Comparison of ENCODE assay signal across 7 cellular contexts in the genomic region with DNA sequence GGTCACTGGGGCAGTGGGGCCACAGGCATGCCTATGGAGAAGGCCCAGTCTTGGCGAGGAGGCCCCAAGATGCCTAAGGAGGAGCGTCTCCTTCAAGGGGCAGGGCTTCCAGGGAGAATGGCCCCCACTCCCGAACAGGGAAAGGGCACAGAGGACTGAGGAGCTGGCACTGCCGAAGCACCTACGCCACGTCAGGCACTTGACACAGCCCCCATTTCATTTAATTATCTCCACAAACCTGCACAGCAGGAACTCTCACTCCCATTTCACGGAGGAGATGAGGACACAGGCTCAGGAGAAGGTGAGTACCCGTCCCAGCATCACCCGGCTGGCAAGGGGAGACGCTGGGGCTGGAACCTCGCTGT. TPM values are rescaled to one million over a fixed set of nuclear protein-coding genes. Genes with fewer than 3 reads are reported as not detected.
A peak's percentile ranks its signal among the peaks of the same experiment; 100 is the strongest.
DNase-seq lines count a peak whose midpoint lies in the region; ATAC-seq and TF ChIP-seq lines count a peak whose summit lies in the region.

No MANE protein-coding gene starts in this region.

- H3K9me3 ChIP-seq in gastrocnemius medialis, result no peaks in the 10 kb centered on the region

- H3F3A ChIP-seq in GM23338 (replicated peaks; ENCODE audit: low read depth), result 0 out of 2 replicates have a peak, but pooled peaks cover 7% of the 10 kb centered on the region

- peak overlapping the region; percentile 93 for H2AFZ ChIP-seq in GM23338

- H3K27ac Mint-ChIP-seq in GM23338, result no peak overlapping the region

- H3K27me3 Mint-ChIP-seq in GM23338 (ENCODE audit: insufficient read depth, low read depth, poor library complexity), result peaks cover 38% of the 10 kb centered on the region

- H3K4me3 Mint-ChIP-seq in GM23338, result peak overlapping the region; percentile 65

- H3K9me3 Mint-ChIP-seq in GM23338, result no peaks in the 10 kb centered on the region; the same call in 2 of the 3 replicates

- CTCF ChIA-PET in RWPE1 (lab: Yijun Ruan, JAX), result interaction anchor here (0.6 to 1.2 kb wide), 2 partner anchors 26 to 39 kb away, joined by 3 to 6 read pairs; partner anchors contain the start of gene EGR1

- H4K20me1 ChIP-seq in GM23338 (replicated peaks; ENCODE audit: insufficient read depth), result no peaks in the 10 kb centered on the region

- H3K27me3 ChIP-seq in GM23338 (ENCODE audit: insufficient read depth) (peaks cover 26% of the 10 kb centered on the region), gastrocnemius medialis (peaks cover 28 to 40% (median 29%) of the 10 kb centered on the region in 3 donors)

- ATAC-seq in GM23338, result no peak
- ATAC-seq in gastrocnemius medialis, result no peak

- in situ Hi-C loops in gastrocnemius medialis (cut with MboI; ENCODE audit: low sequenced_read_pairs in 4 of 4) (no loop called here), KBM-7 (cut with MboI; ENCODE audit: low pct_unique_long_range_greater_than_20kb, low sequenced_read_pairs) (no loop called here)

- DNase-seq in GM23338 (ENCODE audit: low spot score) (no peak), RWPE1 (ENCODE audit: low spot score) (no peak), fibroblast of villous mesenchyme (ENCODE audit: low read depth) (no peak), gastrocnemius medialis (no peak), pons (ENCODE audit: low spot score) (no peak), KBM-7 (no peak), NCI-H1092 (lab: John Stamatoyannopoulos, UW) (no peak)

- H3K36me3 ChIP-seq in GM23338 (ENCODE audit: insufficient read depth) (no peaks in the 10 kb centered on the region), gastrocnemius medialis (no peaks in the 10 kb centered on the region)

- TF ChIP-seq CTCF in GM23338 (conservative IDR thresholded peaks at IDR 0.05; ENCODE audit: low read depth in 2 of 2), result no peak
- no peak for TF ChIP-seq CTCF in RWPE1 (conservative IDR thresholded peaks at IDR 0.05; ENCODE audit: low read depth)
- TF ChIP-seq CTCF in fibroblast of villous mesenchyme (IDR thresholded peaks at IDR 0.05; ENCODE audit: insufficient read depth, low read depth, low read length), result no peak
- TF ChIP-seq CTCF in gastrocnemius medialis (IDR thresholded peaks at IDR 0.05 in 4 of 5, conservative IDR thresholded peaks at IDR 0.05 in 1 of 5), result no peak

- peaks cover 28% of the 10 kb centered on the region for H3K4me1 Mint-ChIP-seq in GM23338

- H3K79me2 ChIP-seq in GM23338 (replicated peaks; ENCODE audit: insufficient read depth), result no peaks in the 10 kb centered on the region

- H3K36me3 Mint-ChIP-seq in GM23338 (ENCODE audit: low read depth), result no peaks in the 10 kb centered on the region; the same call in 2 of the 3 replicates

- intact Hi-C loops in gastrocnemius medialis (cut with DNase I; ENCODE audit: low total_unique reads), result no loop called here

- peak overlapping the region; percentile 68 for H3K4me3 ChIP-seq in GM23338
- peak overlapping the region; percentile 63 for H3K4me3 ChIP-seq in fibroblast of villous mesenchyme (ENCODE audit: low read depth, low read length)
- H3K4me3 ChIP-seq in gastrocnemius medialis, result peak overlapping the region; percentile 60 to 85 (median 64)

- no peaks in the 10 kb centered on the region for H3K9me2 ChIP-seq in GM23338 (ENCODE audit: insufficient read depth)

- H3K27ac ChIP-seq in GM23338 (ENCODE audit: low read depth), result no peak overlapping the region
- peak overlapping the region; percentile 82 for H3K27ac ChIP-seq in RWPE1
- no peak overlapping the region for H3K27ac ChIP-seq in gastrocnemius medialis

- POLR2A ChIA-PET in RWPE1 (lab: Yijun Ruan, JAX; ENCODE audit: low non-redundant PET), result interaction anchor here (1.1 kb wide), 1 partner anchor 52 kb away, joined by 3 read pairs; the partner anchor contains the start of gene ETF1

- H3K4me1 ChIP-seq in GM23338 (ENCODE audit: insufficient read depth) (peaks cover 7% of the 10 kb centered on the region), gastrocnemius medialis (peaks cover 14 to 17% of the 10 kb centered on the region in 2 donors)

- peak overlapping the region; percentile 87 for H3K4me2 ChIP-seq in GM23338

- TF ChIP-seq POLR2A in gastrocnemius medialis (IDR thresholded peaks at IDR 0.05), result no peak

TF ChIP-seq in GM23338, 12 proteins besides CTCF, POLR2A, EP300 and RAD21:
- TF ChIP-seq EZH2phosphoT487 (IDR thresholded peaks at IDR 0.05; ENCODE audit: unreplicated experiment) (no peak), JUNB (IDR thresholded peaks at IDR 0.05; ENCODE audit: unreplicated experiment) (no peak), EZH2 (IDR thresholded peaks at IDR 0.05; ENCODE audit: low read depth, unreplicated experiment) (no peak)

RNA-seq across cellular contexts. Expression of gene EGR1, which starts 26.0 kb away (rescaled TPM):
- total RNA-seq in GM23338 (2014; rRNA removed; shearing (Covaris generic)), result 11.5 and 13.5 TPM in 2 replicates
- polyA plus RNA-seq in GM23338 (2016; fragmentation: Nextera tagmentation; extraction: Ambion mirVana), result 57.1 and 60.3 TPM in 2 replicates
- total RNA-seq in fibroblast of villous mesenchyme (3.5 and 6.1 TPM in 2 replicates), gastrocnemius medialis (10 to 100 TPM in 1 of 4 donors, 1 to 10 TPM in 3; 1.1 to 16.4 (median 7.2) TPM)

RNA-seq across cellular contexts. Expression of gene ETF1, which starts 51.8 kb away (rescaled TPM):
- total RNA-seq in GM23338 (2014; rRNA removed; shearing (Covaris generic)), result 134 and 136 TPM in 2 replicates
- 56.7 and 68.9 TPM in 2 replicates for polyA plus RNA-seq in GM23338 (2016; fragmentation: Nextera tagmentation; extraction: Ambion mirVana)
- 126 and 160 TPM in 2 replicates for total RNA-seq in fibroblast of villous mesenchyme
- 100 to 1,000 TPM in 3 of 4 donors, 10 to 100 TPM in 1; 99.9 to 139 (median 117) TPM for total RNA-seq in gastrocnemius medialis

RNA-seq across cellular contexts. Expression of gene REEP2, which starts 52.4 kb away (rescaled TPM):
- 23.0 and 29.8 TPM in 2 replicates for total RNA-seq in GM23338 (2014; rRNA removed; shearing (Covaris generic))
- 20.5 and 21.1 TPM in 2 replicates for polyA plus RNA-seq in GM23338 (2016; fragmentation: Nextera tagmentation; extraction: Ambion mirVana)
- total RNA-seq in fibroblast of villous mesenchyme (13.0 and 16.4 TPM in 2 replicates), gastrocnemius medialis (1 to 10 TPM; 1.2 to 7.4 (median 3.4) TPM)
